In the genomic region with DNA sequence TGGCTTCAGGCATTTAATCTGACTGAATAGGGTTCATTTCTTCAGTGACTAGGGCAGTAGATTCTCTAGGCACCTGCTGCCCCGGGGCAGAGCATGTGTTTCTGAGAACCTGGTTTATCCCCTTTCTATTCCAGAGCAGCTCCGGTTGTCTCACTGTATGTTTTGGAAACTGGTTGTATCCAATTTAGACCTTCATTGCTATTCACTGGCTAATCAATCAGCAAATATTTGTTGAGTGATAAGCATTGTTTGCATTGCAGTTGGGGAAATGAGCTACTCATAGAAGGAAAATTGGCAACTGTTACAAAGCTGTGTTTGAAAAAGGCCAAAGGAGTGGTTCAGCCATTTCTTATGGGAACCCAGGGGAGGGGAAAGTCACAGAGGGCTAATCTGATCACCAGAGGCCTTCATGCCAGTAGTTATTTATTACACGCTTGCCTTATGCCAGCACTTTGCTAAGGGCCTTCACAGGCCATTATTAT, we compare ENCODE assay signal across 9 cellular contexts. TPM values are rescaled to one million over a fixed set of nuclear protein-coding genes. Genes with fewer than 3 reads are reported as not detected.
A peak's percentile ranks its signal among the peaks of the same experiment; 100 is the strongest.
DNase-seq lines count a peak whose midpoint lies in the region; ATAC-seq, FAIRE-seq and TF ChIP-seq lines count a peak whose summit lies in the region.
"Had no signal": no experiment of that assay in that cellular context is flagged by ENCODE, and none has a peak within 500 bp of the region (broad histone marks: within the 10 kb centered on the region; RNA-seq: fewer than 3 reads in every experiment).

No MANE protein-coding gene starts in this region.

- TF ChIP-seq EP300 in A549 (IDR thresholded peaks at IDR 0.05) = no peak

- H3K4me3 ChIP-seq in A549 (no peak overlapping the region), left lung (peak overlapping the region in 1 of 2 donors; percentile 10), H7 (ENCODE audit: insufficient read depth, low read depth, low read length) (no peak overlapping the region), gastrocnemius medialis (no peak overlapping the region)

- ATAC-seq in A549 = no peak
- ATAC-seq in left lung = peak; percentile 41
- no peak for ATAC-seq in gastrocnemius medialis
- ATAC-seq: stimulated activated naive CD8-positive, alpha-beta T cell treated with anti-CD3 and anti-CD28 coated beads, Interleukin-15, amount 100 ng/mL, for 72 hours had no signal

- H3K4me1 ChIP-seq in A549 = peaks cover 20% of the 10 kb centered on the region
- peaks cover 16 to 73% of the 10 kb centered on the region in 2 donors for H3K4me1 ChIP-seq in left lung
- H3K4me1 ChIP-seq in gastrocnemius medialis = peaks cover 29 to 34% of the 10 kb centered on the region in 2 donors

- intact Hi-C loops in left lung (cut with DNase I) (loop anchor here in 1 of 2 donors (10.0 kb wide), 1 partner anchor 273 kb away; the partner anchor contains the start of gene TOR1AIP1), gastrocnemius medialis (cut with DNase I; ENCODE audit: low total_unique reads) (no loop called here)

- POLR2A ChIA-PET in A549 (lab: Yijun Ruan, JAX) = no interaction called here

- peak overlapping the region; percentile 80; the same call in 2 of the 3 replicates for H3K4me2 ChIP-seq in A549

- no peak for FAIRE-seq in A549 (lab: Jason Lieb, UNC)

- no peak for TF ChIP-seq RAD21 in A549 (conservative IDR thresholded peaks at IDR 0.05 in 1 of 2, IDR thresholded peaks at IDR 0.05 in 1 of 2)

- no peaks in the 10 kb centered on the region for H3K9me3 ChIP-seq in A549
- no peaks in the 10 kb centered on the region for H3K9me3 ChIP-seq in left lung
- H3K9me3 ChIP-seq in gastrocnemius medialis = no peaks in the 10 kb centered on the region

- no peaks in the 10 kb centered on the region for H3K27me3 ChIP-seq in left lung
- H3K27me3 ChIP-seq in H7 (ENCODE audit: control insufficient read depth, insufficient read depth, low read length) = peaks cover 18% of the 10 kb centered on the region; the same call in 1 of the 2 replicates
- no peaks in the 10 kb centered on the region for H3K27me3 ChIP-seq in gastrocnemius medialis

- CTCF ChIA-PET in A549 (lab: Yijun Ruan, JAX) = interaction anchor here (1.3 to 7.3 kb wide), 4 partner anchors 11 to 290 kb away, joined by 4 to 70 read pairs (median 16); no protein-coding TSS in a partner anchor

- in situ Hi-C loops in gastrocnemius medialis (cut with MboI; ENCODE audit: low sequenced_read_pairs in 4 of 4) = loop anchor here in 1 of 4 donors (25.0 kb wide), 1 partner anchor 270 kb away; the partner anchor contains the start of genes TOR1AIP1 and TOR1AIP2

- H3K36me3 ChIP-seq in left lung (no peaks in the 10 kb centered on the region), H7 (replicated peaks; ENCODE audit: control insufficient read depth, insufficient read depth, low read length) (no peaks in the 10 kb centered on the region), gastrocnemius medialis (no peaks in the 10 kb centered on the region)

- TF ChIP-seq POLR2A in A549 (IDR thresholded peaks at IDR 0.05; ENCODE audit: low read length) = no peak
- TF ChIP-seq POLR2A in gastrocnemius medialis (IDR thresholded peaks at IDR 0.05) = no peak

- TF ChIP-seq CTCF in A549 (IDR thresholded peaks at IDR 0.05) (no peak), VCaP (conservative IDR thresholded peaks at IDR 0.05) (no peak), left lung (IDR thresholded peaks at IDR 0.05) (no peak), gastrocnemius medialis (IDR thresholded peaks at IDR 0.05 in 4 of 5, conservative IDR thresholded peaks at IDR 0.05 in 1 of 5) (no peak)

- WGBS in A549 (ENCODE audit: missing lambda C conversion rate) = 76% methylated on average over 3 of the region's 3 CpGs

- DNase-seq in A549 (ENCODE audit: low read depth in 1 of 2, low spot score in 1 of 2) (no peak), HuH-7 (ENCODE audit: low spot score) (peak; percentile 79), left lung (no peak), kidney glomerular epithelial cell (lab: John Stamatoyannopoulos, UW) (no peak), H7 (no peak), GDM1 (lab: John Stamatoyannopoulos, UW) (no peak), gastrocnemius medialis (no peak)
- DNase-seq: stimulated activated naive CD8-positive, alpha-beta T cell treated with anti-CD3 and anti-CD28 coated beads, Interleukin-15, amount 100 ng/mL, for 72 hours had no signal

- H3K27ac ChIP-seq in A549 (no peak overlapping the region), VCaP (peak overlapping the region; percentile 61), left lung (peak overlapping the region; percentile 86 to 95), gastrocnemius medialis (peak overlapping the region in 1 of 4 donors; percentile 39)

TF ChIP-seq in A549, 52 proteins besides CTCF, POLR2A, EP300 and RAD21:
- TF ChIP-seq, protein P1, sequence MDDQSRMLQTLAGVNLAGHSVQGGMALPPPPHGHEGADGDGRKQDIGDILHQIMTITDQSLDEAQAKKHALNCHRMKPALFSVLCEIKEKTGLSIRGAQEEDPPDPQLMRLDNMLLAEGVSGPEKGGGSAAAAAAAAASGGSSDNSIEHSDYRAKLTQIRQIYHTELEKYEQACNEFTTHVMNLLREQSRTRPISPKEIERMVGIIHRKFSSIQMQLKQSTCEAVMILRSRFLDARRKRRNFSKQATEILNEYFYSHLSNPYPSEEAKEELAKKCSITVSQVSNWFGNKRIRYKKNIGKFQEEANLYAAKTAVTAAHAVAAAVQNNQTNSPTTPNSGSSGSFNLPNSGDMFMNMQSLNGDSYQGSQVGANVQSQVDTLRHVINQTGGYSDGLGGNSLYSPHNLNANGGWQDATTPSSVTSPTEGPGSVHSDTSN (IDR thresholded peaks at IDR 0.05) = no peak
- no peak for TF ChIP-seq ZC3H11A (IDR thresholded peaks at IDR 0.05)
- no peak for TF ChIP-seq ESRRA (IDR thresholded peaks at IDR 0.05; ENCODE audit: borderline replicate concordance, low read length)
- no peak for TF ChIP-seq BHLHE40 (IDR thresholded peaks at IDR 0.05; ENCODE audit: low read depth, low read length)
- TF ChIP-seq USF2 (IDR thresholded peaks at IDR 0.05) = no peak
- no peak for TF ChIP-seq E2F6 (IDR thresholded peaks at IDR 0.05; ENCODE audit: borderline replicate concordance, low read depth)
- TF ChIP-seq NR3C1 (IDR thresholded peaks at IDR 0.05) = no peak
- TF ChIP-seq, protein P2, sequence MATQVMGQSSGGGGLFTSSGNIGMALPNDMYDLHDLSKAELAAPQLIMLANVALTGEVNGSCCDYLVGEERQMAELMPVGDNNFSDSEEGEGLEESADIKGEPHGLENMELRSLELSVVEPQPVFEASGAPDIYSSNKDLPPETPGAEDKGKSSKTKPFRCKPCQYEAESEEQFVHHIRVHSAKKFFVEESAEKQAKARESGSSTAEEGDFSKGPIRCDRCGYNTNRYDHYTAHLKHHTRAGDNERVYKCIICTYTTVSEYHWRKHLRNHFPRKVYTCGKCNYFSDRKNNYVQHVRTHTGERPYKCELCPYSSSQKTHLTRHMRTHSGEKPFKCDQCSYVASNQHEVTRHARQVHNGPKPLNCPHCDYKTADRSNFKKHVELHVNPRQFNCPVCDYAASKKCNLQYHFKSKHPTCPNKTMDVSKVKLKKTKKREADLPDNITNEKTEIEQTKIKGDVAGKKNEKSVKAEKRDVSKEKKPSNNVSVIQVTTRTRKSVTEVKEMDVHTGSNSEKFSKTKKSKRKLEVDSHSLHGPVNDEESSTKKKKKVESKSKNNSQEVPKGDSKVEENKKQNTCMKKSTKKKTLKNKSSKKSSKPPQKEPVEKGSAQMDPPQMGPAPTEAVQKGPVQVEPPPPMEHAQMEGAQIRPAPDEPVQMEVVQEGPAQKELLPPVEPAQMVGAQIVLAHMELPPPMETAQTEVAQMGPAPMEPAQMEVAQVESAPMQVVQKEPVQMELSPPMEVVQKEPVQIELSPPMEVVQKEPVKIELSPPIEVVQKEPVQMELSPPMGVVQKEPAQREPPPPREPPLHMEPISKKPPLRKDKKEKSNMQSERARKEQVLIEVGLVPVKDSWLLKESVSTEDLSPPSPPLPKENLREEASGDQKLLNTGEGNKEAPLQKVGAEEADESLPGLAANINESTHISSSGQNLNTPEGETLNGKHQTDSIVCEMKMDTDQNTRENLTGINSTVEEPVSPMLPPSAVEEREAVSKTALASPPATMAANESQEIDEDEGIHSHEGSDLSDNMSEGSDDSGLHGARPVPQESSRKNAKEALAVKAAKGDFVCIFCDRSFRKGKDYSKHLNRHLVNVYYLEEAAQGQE (IDR thresholded peaks at IDR 0.05) = no peak
- TF ChIP-seq MYC (IDR thresholded peaks at IDR 0.05; ENCODE audit: borderline replicate concordance, low read length) = no peak
- no peak for TF ChIP-seq KDM5A (IDR thresholded peaks at IDR 0.05)
TF ChIP-seq in A549: peak in this region for 0.

RNA-seq across cellular contexts. Expression of gene QSOX1, which starts 2.9 kb away (rescaled TPM):
- polyA plus RNA-seq in A549 (2011; rRNA removed) = 60.2 and 67.3 TPM in 2 replicates
- 49.0 and 56.2 TPM in 2 replicates for polyA plus RNA-seq in A549 (2012; cell fraction: cytosol; rRNA removed)
- polyA plus RNA-seq in A549 (2012; cell fraction: nucleus; rRNA removed) = 141 and 234 TPM in 2 replicates
- polyA plus RNA-seq in A549 (2017; fragmentation: RNase III; extraction: RNeasy Plus Mini Kit Qiagen cat#74134 plus additional on column Dnase treatment) = 41.5 to 43.8 TPM (median 41.6 TPM) in 3 replicates
- 25.3 and 37.9 TPM in 2 replicates for polyA minus RNA-seq in A549 (2011; rRNA and poly(A)+ RNA removed)
- 100 to 1,000 TPM; 433 to 482 TPM for total RNA-seq in left lung
- 133 and 136 TPM in 2 replicates for total RNA-seq in H7 (2014; rRNA removed; shearing (Covaris generic))
- total RNA-seq in gastrocnemius medialis = 100 to 1,000 TPM in 2 of 4 donors, 10 to 100 TPM in 2; 65.9 to 124 (median 93.7) TPM

Comparison
In these comparisons a context has a peak if more than half of its experiments do, and no peak if none do; other contexts are left out.
1. H3K27ac ChIP-seq: peak in VCaP (single experiment) and left lung (2 of 2); none in A549 (0 of 2).